ENCODE assay signal across 8 cellular contexts in the genomic region with DNA sequence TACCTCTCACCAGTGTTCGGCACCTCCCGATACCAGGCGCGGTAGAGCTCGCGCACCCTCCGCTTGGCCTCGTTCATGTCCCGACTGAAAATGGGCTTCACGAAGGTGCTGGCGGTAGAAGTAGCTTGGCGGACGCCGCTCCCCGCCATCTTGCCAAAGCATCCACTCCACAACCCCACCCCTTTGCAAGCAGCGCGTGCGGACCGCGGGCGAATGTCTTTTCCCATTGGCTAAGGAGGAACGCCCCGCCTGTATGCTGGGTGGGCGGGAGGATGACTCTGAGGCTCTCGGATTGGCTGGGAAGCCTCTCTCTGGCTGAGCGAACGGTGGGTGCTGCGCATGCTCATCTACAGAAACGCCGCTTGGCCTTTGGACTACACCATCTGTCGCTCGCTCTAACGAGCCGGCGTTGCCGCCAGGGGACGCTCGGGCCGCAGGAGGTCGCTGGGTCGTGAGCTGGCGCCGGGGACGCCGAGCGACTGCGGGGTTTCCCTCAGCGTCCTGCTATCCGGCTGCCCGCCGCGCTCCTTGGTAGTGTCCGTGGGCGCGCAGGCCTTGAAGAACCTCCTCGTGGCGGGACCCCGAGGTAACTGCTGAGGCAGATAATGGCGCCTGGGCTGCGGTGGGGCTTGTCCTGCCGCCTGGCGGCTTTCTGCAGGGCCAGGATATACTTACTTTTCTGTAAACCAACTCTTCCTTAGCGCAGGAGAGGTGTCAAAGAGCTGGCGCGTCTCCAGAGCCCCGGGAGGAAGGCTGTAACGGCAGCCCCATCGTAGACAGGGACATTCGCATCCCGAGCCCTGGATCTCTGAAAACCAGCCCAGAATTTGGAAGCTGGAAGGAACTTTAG. TPM values are rescaled to one million over a fixed set of nuclear protein-coding genes. Genes with fewer than 3 reads are reported as not detected.
DNase-seq lines count a peak whose midpoint lies in the region; ATAC-seq, FAIRE-seq and TF ChIP-seq lines count a peak whose summit lies in the region.

A gene (minus strand): TSS at position 177 of the 850 bp plus-strand sequence. CDS start 28 bp downstream, at position 149.

- peaks cover 18 to 54% (median 31%) of the 10 kb centered on the region in 5 experiments for H3K9me3 Mint-ChIP-seq in brain

- H3K27me3 ChIP-seq in gastrocnemius medialis = no peaks in the 10 kb centered on the region

- peak; percentile 95 to 97 for TF ChIP-seq POLR2A in gastrocnemius medialis (IDR thresholded peaks at IDR 0.05)

- DNase-seq in NCI-H2107 (lab: John Stamatoyannopoulos, UW) (peak; percentile 90), iPS DF 4.7 (ENCODE audit: extremely low read depth, low spot score) (peak; percentile 98), gastrocnemius medialis (peak; percentile 100)

- ATAC-seq in GM18517 (IDR thresholded peaks at IDR 0.05; ENCODE audit: unreplicated experiment) = peak; percentile 93
- ATAC-seq in HG03060 (IDR thresholded peaks at IDR 0.05; ENCODE audit: low read depth, unreplicated experiment) = peak; percentile 94
- ATAC-seq in gastrocnemius medialis = peak; percentile 97 to 99

- no peaks in the 10 kb centered on the region for H3K9me3 ChIP-seq in gastrocnemius medialis

- peaks cover 24 to 38% of the 10 kb centered on the region in 2 donors for H3K4me1 ChIP-seq in gastrocnemius medialis

- peaks cover 7% of the 10 kb centered on the region for H3K27me3 Mint-ChIP-seq in brain

- peak; percentile 95 for FAIRE-seq in TTC549 (lab: Jason Lieb, UNC)

- H3K36me3 ChIP-seq in gastrocnemius medialis = peaks cover 0 to 18% of the 10 kb centered on the region in 2 donors

- H3K4me3 ChIP-seq in gastrocnemius medialis = peak within 1 kb of the TSS; percentile 81 to 99 (median 95)

- peak within 1 kb of the TSS; percentile 98 to 100 (median 98) for H3K4me3 Mint-ChIP-seq in brain

- in situ Hi-C loops in gastrocnemius medialis (cut with MboI; ENCODE audit: low sequenced_read_pairs in 4 of 4) = loop anchor here in 3 of 4 donors (10.0 to 25.0 kb wide), 3 partner anchors 184 to 346 kb away; a partner anchor contains a TSS

- peak; percentile 98 for TF ChIP-seq CTCF in 22Rv1 (IDR thresholded peaks at IDR 0.05)
- peak; percentile 91 to 96 for TF ChIP-seq CTCF in brain (conservative IDR thresholded peaks at IDR 0.05)
- TF ChIP-seq CTCF in gastrocnemius medialis (IDR thresholded peaks at IDR 0.05 in 4 of 5, conservative IDR thresholded peaks at IDR 0.05 in 1 of 5) = peak; percentile 92 to 96 (median 96)

- peaks cover 75% of the 10 kb centered on the region for H3K36me3 Mint-ChIP-seq in brain

- peaks cover 50% of the 10 kb centered on the region for H3K4me1 Mint-ChIP-seq in brain

- peak within 1 kb of the TSS; percentile 94 for H3K27ac ChIP-seq in 22Rv1
- peak within 1 kb of the TSS; percentile 98 to 100 (median 98) for H3K27ac ChIP-seq in gastrocnemius medialis

- intact Hi-C loops in gastrocnemius medialis (cut with DNase I; ENCODE audit: low total_unique reads) = loop anchor here (1.0 kb wide), 3 partner anchors 12 to 346 kb away; a partner anchor contains a TSS

- peak within 1 kb of the TSS; percentile 98 to 100 (median 100) for H3K27ac Mint-ChIP-seq in brain

RNA-seq across cellular contexts. Expression of the gene that starts here (rescaled TPM):
- polyA plus RNA-seq in brain (ENCODE audit: insufficient read depth, low read depth, low replicate concordance) = 73.4 TPM
- total RNA-seq in gastrocnemius medialis = 100 to 1,000 TPM; 117 to 139 (median 125) TPM

Comparison
In these comparisons a context has a peak if more than half of its experiments do, and no peak if none do; other contexts are left out.
1. Peak in every context shown above with its lines: DNase-seq, ATAC-seq, H3K4me3 ChIP-seq and H3K27ac ChIP-seq.